Comparison of ENCODE assay signal across 12 cellular contexts in the genomic region with DNA sequence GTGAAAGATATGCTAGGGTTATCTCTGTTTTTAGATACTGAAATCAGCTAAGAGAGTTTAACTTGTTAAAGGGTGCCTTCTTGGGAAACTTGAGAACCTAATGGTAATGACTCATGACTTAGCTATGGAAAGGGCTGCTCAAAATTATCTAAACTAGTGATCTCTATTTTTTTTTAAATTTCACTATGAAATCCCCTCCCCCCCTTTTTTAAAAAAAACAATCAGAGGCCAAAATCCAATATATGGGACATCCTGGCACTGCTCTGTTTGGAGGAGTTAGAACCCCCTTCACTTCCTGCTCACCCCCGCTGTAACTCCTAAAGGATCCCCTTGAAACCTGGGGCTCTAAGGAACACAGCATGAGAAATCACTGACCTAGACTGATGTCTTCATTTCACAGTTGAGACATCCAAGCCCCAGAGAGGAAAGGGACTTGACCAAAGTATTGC. TPM values are rescaled to one million over a fixed set of nuclear protein-coding genes. Genes with fewer than 3 reads are reported as not detected.
A peak's percentile ranks its signal among the peaks of the same experiment; 100 is the strongest.
DNase-seq lines count a peak whose midpoint lies in the region; ATAC-seq and TF ChIP-seq lines count a peak whose summit lies in the region.
"Had no signal": no experiment of that assay in that cellular context is flagged by ENCODE, and none has a peak within 500 bp of the region (broad histone marks: within the 10 kb centered on the region; RNA-seq: fewer than 3 reads in every experiment).

No MANE protein-coding gene starts in this region.

- no peaks in the 10 kb centered on the region for H3K27me3 Mint-ChIP-seq in endodermal cell (ENCODE audit: insufficient read depth)
- no peaks in the 10 kb centered on the region for H3K27me3 Mint-ChIP-seq in activated T-cell treated with anti-CD3 and anti-CD28 coated beads, Interleukin-2, amount 50 U/mL, for 4 hours (ENCODE audit: low read depth)
- H3K27me3 Mint-ChIP-seq: natural killer cell treated with Interleukin-12 subunit alpha and Interleukin-12 subunit beta and Interleukin-15 and Interleukin-18, amount 100 ng/mL, for 72 hours had no signal

- H4K20me1 ChIP-seq in osteoblast (ENCODE audit: insufficient read depth, low read length): no peaks in the 10 kb centered on the region

- peak overlapping the region; percentile 23 for H3K27ac Mint-ChIP-seq in endodermal cell
- H3K27ac Mint-ChIP-seq: natural killer cell treated with Interleukin-12 subunit alpha and Interleukin-12 subunit beta and Interleukin-15 and Interleukin-18, amount 100 ng/mL, for 72 hours had no signal

- H3K36me3 Mint-ChIP-seq in endodermal cell (ENCODE audit: low read depth): peaks cover 30% of the 10 kb centered on the region
- peaks cover 13% of the 10 kb centered on the region for H3K36me3 Mint-ChIP-seq in activated T-cell treated with anti-CD3 and anti-CD28 coated beads, Interleukin-2, amount 50 U/mL, for 4 hours (ENCODE audit: insufficient read depth)
- H3K36me3 Mint-ChIP-seq: natural killer cell treated with Interleukin-12 subunit alpha and Interleukin-12 subunit beta and Interleukin-15 and Interleukin-18, amount 100 ng/mL, for 72 hours had no signal

- ATAC-seq in Right ventricle myocardium superior (ENCODE audit: poor library complexity): no peak
- ATAC-seq in HG03521 (IDR thresholded peaks at IDR 0.05; ENCODE audit: unreplicated experiment): no peak
- no peak for ATAC-seq in activated T-cell treated with anti-CD3 and anti-CD28 coated beads, Interleukin-2, amount 50 U/mL, for 4 hours
- ATAC-seq: natural killer cell treated with Interleukin-12 subunit alpha and Interleukin-12 subunit beta and Interleukin-15 and Interleukin-18, amount 100 ng/mL, for 72 hours had no signal

- no peaks in the 10 kb centered on the region for H3K9me3 ChIP-seq in endodermal cell (ENCODE audit: control insufficient read depth, low read length)
- H3K9me3 ChIP-seq in osteoblast (ENCODE audit: low read depth, low read length): no peaks in the 10 kb centered on the region

- no peak for TF ChIP-seq CTCF in endodermal cell (conservative IDR thresholded peaks at IDR 0.05)
- no peak for TF ChIP-seq CTCF in osteoblast (IDR thresholded peaks at IDR 0.05; ENCODE audit: extremely low read depth, low read depth, low read length)

- 67 to 100% methylated on average over 1 of the region's 1 CpG for WGBS in endodermal cell (ENCODE audit: insufficient coverage in 1 of 2, insufficient read length in 1 of 2), 2 experiments

- H3K4me1 Mint-ChIP-seq in endodermal cell: peaks cover 6% of the 10 kb centered on the region
- peaks cover 4% of the 10 kb centered on the region for H3K4me1 Mint-ChIP-seq in activated T-cell treated with anti-CD3 and anti-CD28 coated beads, Interleukin-2, amount 50 U/mL, for 4 hours (ENCODE audit: low read depth)

- no peaks in the 10 kb centered on the region for H3K79me2 ChIP-seq in osteoblast (ENCODE audit: insufficient read depth, low read length)

- DNase-seq in Caki2 (ENCODE audit: low read depth) (peak; percentile 39), OCI-M1 (lab: John Stamatoyannopoulos, UW) (peak; percentile 22), endodermal cell (no peak), osteoblast (ENCODE audit: insufficient read length, low spot score, missing footprints) (peak; percentile 87), Right ventricle myocardium superior (no peak)
- no peak for DNase-seq in activated CD8-positive, alpha-beta memory T cell treated with anti-CD3 and anti-CD28 coated beads for 24 hours
- no peak for DNase-seq in activated T-cell treated with anti-CD3 and anti-CD28 coated beads, Interleukin-2, amount 50 U/mL, for 4 hours
- DNase-seq: activated T-cell treated with anti-CD3 and anti-CD28 coated beads for 4 hours, KG1, NCI-H2171 had no signal

- peak overlapping the region; percentile 21 for H3K4me3 ChIP-seq in endodermal cell (ENCODE audit: low read length)
- H3K4me3 ChIP-seq in osteoblast (ENCODE audit: insufficient read depth, low read length): no peak overlapping the region

- intact Hi-C loops in Right ventricle myocardium superior (cut with DNase I): no loop called here

- H3K27ac ChIP-seq in endodermal cell (ENCODE audit: low read depth, low read length) (no peak overlapping the region), osteoblast (ENCODE audit: low read depth, low read length) (peak overlapping the region; percentile 27)

- H2AFZ ChIP-seq in osteoblast (ENCODE audit: low read length): no peak overlapping the region

- in situ Hi-C loops in Caki2 (cut with HindIII; ENCODE audit: low pct_unique_long_range_greater_than_20kb, low sequenced_read_pairs): no loop called here

- H3K36me3 ChIP-seq in endodermal cell (ENCODE audit: control insufficient read depth, insufficient read depth, low read length): peaks cover 22% of the 10 kb centered on the region
- H3K36me3 ChIP-seq in osteoblast (ENCODE audit: insufficient read depth, low read length): peaks cover 29% of the 10 kb centered on the region

- H3K4me2 ChIP-seq in osteoblast (ENCODE audit: insufficient read depth, low read length): peak overlapping the region; percentile 56

- no peak overlapping the region for H3K4me3 Mint-ChIP-seq in endodermal cell
- no peak overlapping the region for H3K4me3 Mint-ChIP-seq in activated T-cell treated with anti-CD3 and anti-CD28 coated beads, Interleukin-2, amount 50 U/mL, for 4 hours
- H3K4me3 Mint-ChIP-seq: natural killer cell treated with Interleukin-12 subunit alpha and Interleukin-12 subunit beta and Interleukin-15 and Interleukin-18, amount 100 ng/mL, for 72 hours had no signal

- H3K4me1 ChIP-seq in endodermal cell (ENCODE audit: control insufficient read depth, insufficient read depth, low read length) (peaks cover 3% of the 10 kb centered on the region), osteoblast (ENCODE audit: insufficient read depth, low read length) (peaks cover 12% of the 10 kb centered on the region)

- H3K9me3 Mint-ChIP-seq in endodermal cell: no peaks in the 10 kb centered on the region
- H3K9me3 Mint-ChIP-seq in activated T-cell treated with anti-CD3 and anti-CD28 coated beads, Interleukin-2, amount 50 U/mL, for 4 hours: no peaks in the 10 kb centered on the region
- H3K9me3 Mint-ChIP-seq: natural killer cell treated with Interleukin-12 subunit alpha and Interleukin-12 subunit beta and Interleukin-15 and Interleukin-18, amount 100 ng/mL, for 72 hours had no signal

- peak overlapping the region; percentile 4 for H3K9ac ChIP-seq in endodermal cell (ENCODE audit: extremely low read depth, low read length, poor library complexity, severe bottlenecking)

- H3K27me3 ChIP-seq in endodermal cell (ENCODE audit: control insufficient read depth, insufficient read depth, low read length, poor library complexity, severe bottlenecking) (no peaks in the 10 kb centered on the region), osteoblast (ENCODE audit: insufficient read depth, low read length) (no peaks in the 10 kb centered on the region)

RNA-seq across cellular contexts. Expression of a gene that starts 6.6 kb away (rescaled TPM):
- total RNA-seq in Caki2 (2014; rRNA removed; shearing (Covaris generic); ENCODE audit: low replicate concordance): 24.9 and 26.6 TPM in 2 replicates
- 100 to 1,000 TPM in 1 of 2 donors, 10 to 100 TPM in 1; 95.4 to 119 TPM for total RNA-seq in endodermal cell
- 31.9 TPM for polyA plus RNA-seq in endodermal cell (2013, experiment 1 of 2)
- 33.0 TPM for polyA plus RNA-seq in endodermal cell (2013, experiment 2 of 2)
- total RNA-seq in osteoblast: 64.8 and 65.5 TPM in 2 replicates
- 69.4 TPM for total RNA-seq in Right ventricle myocardium superior
- total RNA-seq in activated T-cell treated with anti-CD3 and anti-CD28 coated beads, Interleukin-2, amount 50 U/mL, for 4 hours: 10 to 100 TPM; 82.6 to 90.0 (median 88.1) TPM

RNA-seq across cellular contexts. Expression of a gene that starts 28.5 kb away (rescaled TPM):
- total RNA-seq in Caki2 (2014; rRNA removed; shearing (Covaris generic); ENCODE audit: low replicate concordance): 7.0 and 8.0 TPM in 2 replicates
- total RNA-seq in endodermal cell (10 to 100 TPM; 11.0 to 20.3 TPM), osteoblast (4.7 and 5.6 TPM in 2 replicates), Right ventricle myocardium superior (6.1 TPM)
- 26.6 TPM for polyA plus RNA-seq in endodermal cell (2013, experiment 1 of 2)
- polyA plus RNA-seq in endodermal cell (2013, experiment 2 of 2): 25.9 TPM
- total RNA-seq in activated T-cell treated with anti-CD3 and anti-CD28 coated beads, Interleukin-2, amount 50 U/mL, for 4 hours: 10 to 100 TPM; 26.9 to 30.4 (median 27.8) TPM

Comparison
In these comparisons a context has a peak if more than half of its experiments do, and no peak if none do; other contexts are left out.
1. DNase-seq: peak in Caki2 (single experiment), OCI-M1 (single experiment) and osteoblast (single experiment); none in endodermal cell (single experiment), activated CD8-positive, alpha-beta memory T cell treated with anti-CD3 and anti-CD28 coated beads for 24 hours (single experiment), Right ventricle myocardium superior (single experiment) and activated T-cell treated with anti-CD3 and anti-CD28 coated beads, Interleukin-2, amount 50 U/mL, for 4 hours (single experiment).